ENCODE assay signal across 9 cellular contexts in genomic region chr19:34366670-34367423, GRCh38. TPM values are rescaled to one million over a fixed set of nuclear protein-coding genes. Genes with fewer than 3 reads are reported as not detected.
A peak's percentile ranks its signal among the peaks of the same experiment; 100 is the strongest.
DNase-seq lines count a peak whose midpoint lies in the region; ATAC-seq and TF ChIP-seq lines count a peak whose summit lies in the region.
"Had no signal": no experiment of that assay in that cellular context is flagged by ENCODE, and none has a peak within 500 bp of the region (broad histone marks: within the 10 kb centered on the region; RNA-seq: fewer than 3 reads in every experiment).

No MANE protein-coding gene starts in this region.

- H3K27me3 ChIP-seq in breast epithelium (no peaks in the 10 kb centered on the region), thoracic aorta (replicated peaks; ENCODE audit: insufficient read depth) (no peaks in the 10 kb centered on the region)

- POLR2A ChIA-PET in MCF 10A (lab: Yijun Ruan, JAX) = interaction anchor here (1.9 to 2.1 kb wide), 2 partner anchors 14 to 63 kb away, joined by 6 to 7 read pairs; no protein-coding TSS in a partner anchor

- BruUV-seq in MCF 10A (replicated peaks; lab: Mats Ljungman, UMichigan) = TSS peak; percentile 16

- CTCF ChIA-PET in MCF 10A (lab: Yijun Ruan, JAX) = interaction anchor here (0.6 to 0.8 kb wide), 2 partner anchors 21 to 31 kb away, joined by 3 read pairs; no protein-coding TSS in a partner anchor

- TF ChIP-seq POLR2A in breast epithelium (IDR thresholded peaks at IDR 0.05) = no peak

- DNase-seq in MCF 10A (ENCODE audit: unreplicated experiment) = peak; percentile 72
- DNase-seq in breast epithelium (ENCODE audit: low spot score in 2 of 2) = no peak
- no peak for DNase-seq in glutamatergic neuron
- no peak for DNase-seq in thoracic aorta (ENCODE audit: low spot score)
- no peak for DNase-seq in DMS153 (lab: John Stamatoyannopoulos, UW)
- no peak for DNase-seq in RPMI8226
- DNase-seq: stimulated activated naive CD4-positive, alpha-beta T cell had no signal

- ATAC-seq in thoracic aorta (ENCODE audit: insufficient number of reproducible peaks, low FRiP score, low read depth) = no peak
- ATAC-seq in GM18867 (IDR thresholded peaks at IDR 0.05; ENCODE audit: unreplicated experiment) = no peak

- H3K9me3 ChIP-seq in breast epithelium = no peaks in the 10 kb centered on the region
- no peaks in the 10 kb centered on the region for H3K9me3 ChIP-seq in thoracic aorta

- H3K9me3 Mint-ChIP-seq in MCF 10A (ENCODE audit: unreplicated experiment) = no peaks in the 10 kb centered on the region
- peaks cover 7% of the 10 kb centered on the region for H3K9me3 Mint-ChIP-seq in glutamatergic neuron (ENCODE audit: unreplicated experiment)

- no peak for TF ChIP-seq CTCF in MCF 10A (IDR thresholded peaks at IDR 0.05; ENCODE audit: unreplicated experiment)
- no peak for TF ChIP-seq CTCF in breast epithelium (IDR thresholded peaks at IDR 0.05)
- no peak for TF ChIP-seq CTCF in WI38 (IDR thresholded peaks at IDR 0.05; ENCODE audit: low read depth, low read length)
- TF ChIP-seq CTCF in glutamatergic neuron (IDR thresholded peaks at IDR 0.05; ENCODE audit: partially characterized antibody, unreplicated experiment) = no peak
- no peak for TF ChIP-seq CTCF in thoracic aorta (IDR thresholded peaks at IDR 0.05)

- H3K36me3 ChIP-seq in breast epithelium (no peaks in the 10 kb centered on the region), thoracic aorta (peaks cover 22% of the 10 kb centered on the region)

- H3K27ac ChIP-seq in breast epithelium (no peak overlapping the region), thoracic aorta (no peak overlapping the region)

- H3K4me3 Mint-ChIP-seq in MCF 10A (ENCODE audit: unreplicated experiment) = peak overlapping the region; percentile 99
- H3K4me3 Mint-ChIP-seq in glutamatergic neuron (ENCODE audit: unreplicated experiment) = peak overlapping the region; percentile 98

- intact Hi-C loops in MCF 10A (cut with micrococcal nuclease) = no loop called here
- intact Hi-C loops in breast epithelium (cut with DNase I; ENCODE audit: low total_unique reads) = no loop called here

- H3K4me1 ChIP-seq in breast epithelium = peaks cover 0 to 4% of the 10 kb centered on the region in 2 donors
- peaks cover 11 to 22% of the 10 kb centered on the region in 2 donors for H3K4me1 ChIP-seq in thoracic aorta (ENCODE audit: control insufficient read depth in 1 of 2, low read depth in 2 of 2)

- H3K27me3 Mint-ChIP-seq in MCF 10A (ENCODE audit: insufficient read depth, unreplicated experiment) = no peaks in the 10 kb centered on the region
- peaks cover 8% of the 10 kb centered on the region for H3K27me3 Mint-ChIP-seq in glutamatergic neuron (ENCODE audit: unreplicated experiment)

- H3K27ac Mint-ChIP-seq in MCF 10A (ENCODE audit: low read depth, unreplicated experiment) (peak overlapping the region; percentile 77), glutamatergic neuron (ENCODE audit: unreplicated experiment) (no peak overlapping the region)

- H3K4me3 ChIP-seq in breast epithelium (peak overlapping the region in 1 of 3 donors; percentile 95), WI38 (ENCODE audit: low read depth, low read length) (peak overlapping the region; percentile 88), thoracic aorta (peak overlapping the region; percentile 88)

- H3K36me3 Mint-ChIP-seq in MCF 10A (ENCODE audit: insufficient read depth, unreplicated experiment) = peaks cover 46% of the 10 kb centered on the region
- H3K36me3 Mint-ChIP-seq in glutamatergic neuron (ENCODE audit: unreplicated experiment) = peaks cover 5% of the 10 kb centered on the region

- H3K4me1 Mint-ChIP-seq in MCF 10A (ENCODE audit: insufficient read depth, unreplicated experiment) (peaks cover 32% of the 10 kb centered on the region), glutamatergic neuron (ENCODE audit: low read depth, unreplicated experiment) (peaks cover 6% of the 10 kb centered on the region)

RNA-seq across cellular contexts. Expression of gene GPI, which starts 1.9 kb away (rescaled TPM):
- total RNA-seq in MCF 10A (2022) = 139 and 201 TPM in 2 replicates
- 100 to 1,000 TPM in 2 of 3 donors, 10 to 100 TPM in 1; 97.9 to 130 (median 113) TPM for total RNA-seq in breast epithelium
- 213 TPM for total RNA-seq in glutamatergic neuron (ENCODE audit: unreplicated experiment)
- 100 to 1,000 TPM; 112 to 207 TPM for total RNA-seq in thoracic aorta

RNA-seq across cellular contexts. Expression of gene PDCD2L, which starts 37.4 kb away (rescaled TPM):
- 11.1 and 24.4 TPM in 2 replicates for total RNA-seq in MCF 10A (2022)
- total RNA-seq in breast epithelium = 10 to 100 TPM in 2 of 3 donors, 1 to 10 TPM in 1; 7.8 to 15.7 (median 10.9) TPM
- 15.0 TPM for total RNA-seq in glutamatergic neuron (ENCODE audit: unreplicated experiment)
- 10 to 100 TPM in 1 of 2 donors, 1 to 10 TPM in 1; 6.2 to 12.8 TPM for total RNA-seq in thoracic aorta
